ENCODE assay signal across 20 cellular contexts in genomic region chr6:170372380-170373325, GRCh38.
"Had no signal": no experiment of that assay in that cellular context is flagged by ENCODE, and none has a peak within 500 bp of the region (broad histone marks: within the 10 kb centered on the region; RNA-seq: fewer than 3 reads in every experiment).

No MANE protein-coding gene starts in this region.

- H3K9me3 ChIP-seq: heart left ventricle, prostate gland, right lobe of liver, spleen, upper lobe of left lung had no signal

- FAIRE-seq: frontal cortex had no signal

- H3K4me3 ChIP-seq: heart left ventricle, prostate gland, right lobe of liver, spleen, upper lobe of left lung had no signal

- H3K27ac ChIP-seq: heart left ventricle, prostate gland, right lobe of liver had no signal

- H3K4me3 Mint-ChIP-seq: activated B cell treated with CpG ODN at 0.5 μM for 24 hours; activated CD4-positive, alpha-beta T cell treated with anti-CD3 and anti-CD28 coated beads, Interleukin-2, amount 10 ng/mL, durations not matched to agents 24 days and 14 days; activated CD8-positive, alpha-beta T cell treated with anti-CD3 and anti-CD28 coated beads, Interleukin-2, amount 10 ng/mL, durations not matched to agents 7 days and 5 days; activated naive CD8-positive, alpha-beta T cell treated with anti-CD3 and anti-CD28 coated beads, Interleukin-2, amount 10 ng/mL, durations not matched to agents 7 days and 5 days; brain; central memory CD8-positive, alpha-beta T cell; immature natural killer cell; nephron; stimulated activated naive CD8-positive, alpha-beta T cell treated with anti-CD3 and anti-CD28 coated beads, Interleukin-15, amount 100 ng/mL, for 72 hours had no signal

- H3K27me3 ChIP-seq: heart left ventricle, right lobe of liver, spleen, upper lobe of left lung had no signal

- H3K9me3 Mint-ChIP-seq: activated B cell treated with CpG ODN at 0.5 μM for 24 hours; activated CD4-positive, alpha-beta T cell treated with anti-CD3 and anti-CD28 coated beads, Interleukin-2, amount 10 ng/mL, durations not matched to agents 24 days and 14 days; activated naive CD8-positive, alpha-beta T cell treated with anti-CD3 and anti-CD28 coated beads, Interleukin-2, amount 10 ng/mL, durations not matched to agents 7 days and 5 days; brain; central memory CD8-positive, alpha-beta T cell; immature natural killer cell; nephron; stimulated activated naive CD8-positive, alpha-beta T cell treated with anti-CD3 and anti-CD28 coated beads, Interleukin-15, amount 100 ng/mL, for 72 hours had no signal

- H3K4me1 ChIP-seq: prostate gland, right lobe of liver, upper lobe of left lung had no signal

- H3K27me3 Mint-ChIP-seq: activated B cell treated with CpG ODN at 0.5 μM for 24 hours; activated CD4-positive, alpha-beta T cell treated with anti-CD3 and anti-CD28 coated beads, Interleukin-2, amount 10 ng/mL, durations not matched to agents 24 days and 14 days; activated naive CD8-positive, alpha-beta T cell treated with anti-CD3 and anti-CD28 coated beads, Interleukin-2, amount 10 ng/mL, durations not matched to agents 7 days and 5 days; brain; central memory CD8-positive, alpha-beta T cell; stimulated activated naive CD8-positive, alpha-beta T cell treated with anti-CD3 and anti-CD28 coated beads, Interleukin-15, amount 100 ng/mL, for 72 hours had no signal

- H3K27ac Mint-ChIP-seq: activated B cell treated with CpG ODN at 0.5 μM for 24 hours; activated CD4-positive, alpha-beta T cell treated with anti-CD3 and anti-CD28 coated beads, Interleukin-2, amount 10 ng/mL, durations not matched to agents 24 days and 14 days; activated CD8-positive, alpha-beta T cell treated with anti-CD3 and anti-CD28 coated beads, Interleukin-2, amount 10 ng/mL, durations not matched to agents 7 days and 5 days; activated naive CD8-positive, alpha-beta T cell treated with anti-CD3 and anti-CD28 coated beads, Interleukin-2, amount 10 ng/mL, durations not matched to agents 7 days and 5 days; nephron had no signal

- ATAC-seq: activated CD8-positive, alpha-beta T cell treated with anti-CD3 and anti-CD28 coated beads, Interleukin-2, amount 10 ng/mL, durations not matched to agents 7 days and 5 days; right lobe of liver; stimulated activated naive CD8-positive, alpha-beta T cell treated with anti-CD3 and anti-CD28 coated beads, Interleukin-15, amount 100 ng/mL, for 72 hours had no signal

- H3K36me3 ChIP-seq: prostate gland, right lobe of liver had no signal

- DNase-seq: activated B cell treated with CpG ODN at 0.5 μM for 24 hours; activated CD4-positive, alpha-beta T cell treated with anti-CD3 and anti-CD28 coated beads, Interleukin-2, amount 10 ng/mL, durations not matched to agents 24 days and 14 days; activated CD8-positive, alpha-beta memory T cell treated with anti-CD3 and anti-CD28 coated beads, Interleukin-2, amount 50 U/mL, for 4 hours; activated CD8-positive, alpha-beta T cell treated with anti-CD3 and anti-CD28 coated beads, Interleukin-2, amount 10 ng/mL, durations not matched to agents 7 days and 5 days; activated gamma-delta T cell treated with Interleukin-2 at 50 U/mL for 16 hours; activated naive CD8-positive, alpha-beta T cell treated with anti-CD3 and anti-CD28 coated beads, Interleukin-2, amount 10 ng/mL, durations not matched to agents 7 days and 5 days; activated T-cell treated with anti-CD3 and anti-CD28 coated beads, Interleukin-2, amount 50 U/mL, for 48 hours; cortex of kidney; effector CD4-positive, alpha-beta T cell; immature natural killer cell; right lobe of liver; spleen; stimulated activated naive CD8-positive, alpha-beta T cell treated with anti-CD3 and anti-CD28 coated beads, Interleukin-15, amount 100 ng/mL, for 72 hours; upper lobe of left lung had no signal
